21 cellular contexts compared by ENCODE assay signal in genomic region chr3:101124125-101124524, GRCh38.
DNase-seq lines count a peak whose midpoint lies in the region; TF ChIP-seq lines count a peak whose summit lies in the region.
"Had no signal": no experiment of that assay in that cellular context is flagged by ENCODE, and none has a peak within 500 bp of the region (broad histone marks: within the 10 kb centered on the region; RNA-seq: fewer than 3 reads in every experiment).

No MANE protein-coding gene starts in this region.

- CTCF ChIA-PET in AG04449 (lab: Yijun Ruan, JAX), result no interaction called here

- POLR2A ChIA-PET in AG04449 (lab: Yijun Ruan, JAX), result no interaction called here

- H2AFZ ChIP-seq in GM23248 (no peak overlapping the region), smooth muscle cell (ENCODE audit: low read depth) (no peak overlapping the region)
- H2AFZ ChIP-seq: PC-9 had no signal

- H3K36me3 ChIP-seq in GM23248 (ENCODE audit: low read depth), result no peaks in the 10 kb centered on the region
- no peaks in the 10 kb centered on the region for H3K36me3 ChIP-seq in sigmoid colon
- no peaks in the 10 kb centered on the region for H3K36me3 ChIP-seq in smooth muscle cell (ENCODE audit: low read depth)
- H3K36me3 ChIP-seq: BLaER1, SJSA1 had no signal

- H3F3A ChIP-seq in GM23248 (ENCODE audit: insufficient read depth) (no peaks in the 10 kb centered on the region), smooth muscle cell (ENCODE audit: low read depth) (no peaks in the 10 kb centered on the region)

- H4K20me1 ChIP-seq in GM23248 (ENCODE audit: insufficient read depth) (no peaks in the 10 kb centered on the region), smooth muscle cell (ENCODE audit: low read depth) (no peaks in the 10 kb centered on the region)
- H4K20me1 ChIP-seq: BLaER1 had no signal

- WGBS in GM23248 (ENCODE audit: low coverage in 1 of 2, low lambda C conversion rate in 2 of 2, missing lambda C conversion rate in 2 of 2), 2 experiments, result 24 to 36% methylated on average over 2 of the region's 2 CpGs
- 61 to 90% methylated on average over 2 of the region's 2 CpGs for WGBS in sigmoid colon, 2 donors
- 44% methylated on average over 2 of the region's 2 CpGs for WGBS in smooth muscle cell (ENCODE audit: low lambda C conversion rate)

- H3K4me2 ChIP-seq in GM23248 (ENCODE audit: unreplicated experiment), result no peak overlapping the region
- H3K4me2 ChIP-seq in smooth muscle cell, result no peak overlapping the region
- H3K4me2 ChIP-seq: BLaER1, PC-9 had no signal

- H3K9me3 ChIP-seq in GM23248 (ENCODE audit: low read depth), result no peaks in the 10 kb centered on the region
- no peaks in the 10 kb centered on the region for H3K9me3 ChIP-seq in sigmoid colon
- H3K9me3 ChIP-seq in smooth muscle cell (replicated peaks; ENCODE audit: low read depth), result no peaks in the 10 kb centered on the region
- H3K9me3 ChIP-seq: BLaER1, SJSA1 had no signal

- H3K4me3 ChIP-seq in AG04449 (ENCODE audit: low read depth, low read length) (no peak overlapping the region), GM23248 (no peak overlapping the region), astrocyte of the spinal cord (ENCODE audit: low read depth, low read length) (no peak overlapping the region), foreskin fibroblast (ENCODE audit: low read depth in 1 of 2, low read length in 2 of 2) (no peak overlapping the region), sigmoid colon (no peak overlapping the region), smooth muscle cell (no peak overlapping the region)
- H3K4me3 ChIP-seq: BLaER1, PC-9, SJSA1 had no signal

- TF ChIP-seq EP300 in sigmoid colon (IDR thresholded peaks at IDR 0.05), result no peak

- H3K79me2 ChIP-seq in GM23248 (ENCODE audit: insufficient read depth), result no peaks in the 10 kb centered on the region
- H3K79me2 ChIP-seq in smooth muscle cell (ENCODE audit: low read depth), result no peaks in the 10 kb centered on the region

- H3K9me2 ChIP-seq in GM23248 (ENCODE audit: insufficient read depth), result no peaks in the 10 kb centered on the region

- H3K9ac ChIP-seq in GM23248, result no peak overlapping the region
- no peak overlapping the region for H3K9ac ChIP-seq in smooth muscle cell (ENCODE audit: low read depth)
- H3K9ac ChIP-seq: BLaER1 had no signal

- TF ChIP-seq CTCF in AG04449 (IDR thresholded peaks at IDR 0.05; ENCODE audit: insufficient read depth, low read length, missing control alignments), result no peak
- no peak for TF ChIP-seq CTCF in astrocyte of the spinal cord (IDR thresholded peaks at IDR 0.05; ENCODE audit: low read depth, low read length)
- no peak for TF ChIP-seq CTCF in foreskin fibroblast (IDR thresholded peaks at IDR 0.05; ENCODE audit: low read depth, low read length)
- no peak for TF ChIP-seq CTCF in sigmoid colon (IDR thresholded peaks at IDR 0.05)
- TF ChIP-seq CTCF in smooth muscle cell (IDR thresholded peaks at IDR 0.05; ENCODE audit: borderline replicate concordance, insufficient read depth, poor library complexity, severe bottlenecking), result no peak

- intact Hi-C loops in sigmoid colon (cut with DNase I), result no loop called here

- TF ChIP-seq POLR2A in sigmoid colon (IDR thresholded peaks at IDR 0.05), result no peak

- peaks cover 7% of the 10 kb centered on the region for H3K4me1 ChIP-seq in GM23248 (ENCODE audit: insufficient read depth)
- no peaks in the 10 kb centered on the region for H3K4me1 ChIP-seq in sigmoid colon
- no peaks in the 10 kb centered on the region for H3K4me1 ChIP-seq in smooth muscle cell (ENCODE audit: low read depth)
- H3K4me1 ChIP-seq: BLaER1, SJSA1 had no signal

- peak; percentile 24 for DNase-seq in AG04449 (ENCODE audit: low read depth, low spot score)
- DNase-seq in GM23248, result peak; percentile 2
- peak; percentile 9 for DNase-seq in astrocyte of the spinal cord (ENCODE audit: low read depth, low spot score)
- peak; percentile 38 to 59 for DNase-seq in foreskin fibroblast
- no peak for DNase-seq in sigmoid colon
- DNase-seq in NOMO-1 treated with DMSO at 0.1 percent for 48 hours (lab: John Stamatoyannopoulos, UW; ENCODE audit: unreplicated experiment), result no peak
- DNase-seq in SKM-1 treated with dmso at 0.1 percent for 144 hours (lab: John Stamatoyannopoulos, UW; ENCODE audit: unreplicated experiment), result no peak
- DNase-seq in smooth muscle cell (lab: John Stamatoyannopoulos, UW; ENCODE audit: unreplicated experiment), result no peak
- DNase-seq: CD4-positive, alpha-beta T cell; COR-L47; GF-D8; KBM-7; NCI-H2029; NCI-H446; NCI-H524 treated with DMSO at 0.1 percent for 48 hours; NCI-H774; PC-9; Right ventricle myocardium superior had no signal

- in situ Hi-C loops in GM23248 (cut with MboI) (no loop called here), astrocyte of the spinal cord (cut with HindIII; ENCODE audit: low sequenced_read_pairs) (no loop called here)

- H3K27ac ChIP-seq in GM23248, result no peak overlapping the region
- no peak overlapping the region for H3K27ac ChIP-seq in sigmoid colon
- H3K27ac ChIP-seq in smooth muscle cell (ENCODE audit: low read depth), result no peak overlapping the region
- H3K27ac ChIP-seq: 22Rv1, BLaER1, PC-9, SJSA1 had no signal

- H3K27me3 ChIP-seq in GM23248 (replicated peaks; ENCODE audit: insufficient read depth), result no peaks in the 10 kb centered on the region
- H3K27me3 ChIP-seq in sigmoid colon, result no peaks in the 10 kb centered on the region
- peaks cover 4% of the 10 kb centered on the region for H3K27me3 ChIP-seq in smooth muscle cell (ENCODE audit: low read depth)
- H3K27me3 ChIP-seq: BLaER1, SJSA1 had no signal

Comparison
In these comparisons a context has a peak if more than half of its experiments do, and no peak if none do; other contexts are left out.
1. DNase-seq: peak in AG04449 (single experiment), GM23248 (single experiment), astrocyte of the spinal cord (single experiment) and foreskin fibroblast (2 of 2); none in sigmoid colon (single experiment), NOMO-1 treated with DMSO at 0.1 percent for 48 hours (single experiment), SKM-1 treated with dmso at 0.1 percent for 144 hours (single experiment) and smooth muscle cell (single experiment).